Comparison of ENCODE assay signal across 1 cellular context in genomic region chr22:19177164-19178064, GRCh38.
TF ChIP-seq lines count a peak whose summit lies in the region.

No MANE protein-coding gene starts in this region.

TF ChIP-seq in K562, 482 proteins besides CTCF, POLR2A, EP300 and RAD21 (continued from another document and continues in another):
- TF ChIP-seq HOXB6 (CRISPR knock-in tag; IDR thresholded peaks at IDR 0.05; ENCODE audit: borderline replicate concordance) (no peak), ZNF511 (CRISPR knock-in tag; IDR thresholded peaks at IDR 0.05) (no peak), THRB (CRISPR knock-in tag; conservative IDR thresholded peaks at IDR 0.05) (peak; percentile 17; the same call in 1 of the 2 replicates), SIN3A (IDR thresholded peaks at IDR 0.05; ENCODE audit: borderline replicate concordance in 2 of 2, control insufficient read depth in 1 of 2, low read depth in 2 of 2, low read length in 2 of 2) (no peak), ZNF277 (CRISPR knock-in tag; IDR thresholded peaks at IDR 0.05; ENCODE audit: borderline replicate concordance) (no peak), CHD1 (IDR thresholded peaks at IDR 0.05; ENCODE audit: low read length) (peak; percentile 78), RBM14 (IDR thresholded peaks at IDR 0.05; ENCODE audit: borderline replicate concordance, insufficient read depth, low read depth, low read length) (no peak), NCOA1 (IDR thresholded peaks at IDR 0.05; ENCODE audit: low read depth) (no peak), E2F6 (IDR thresholded peaks at IDR 0.05; ENCODE audit: borderline replicate concordance in 1 of 2, extremely low read depth in 1 of 2, insufficient read depth in 1 of 2, insufficient read length in 1 of 2, low read depth in 1 of 2, low read length in 1 of 2, poor library complexity in 1 of 2, severe bottlenecking in 1 of 2) (peak in 1 of 2 experiments; percentile 29), U2AF2 (optimal IDR thresholded peaks at IDR 0.05; ENCODE audit: low read depth, low read length) (no peak), ZFP30 (CRISPR knock-in tag; IDR thresholded peaks at IDR 0.05; ENCODE audit: borderline replicate concordance) (no peak), TBL1XR1 (IDR thresholded peaks at IDR 0.05; ENCODE audit: low read length in 2 of 2) (0 out of 4 replicates have a peak, but pooled peaks of 1 of the 2 experiments have one; percentile 14), TEAD1 (CRISPR knock-in tag; IDR thresholded peaks at IDR 0.05) (0 out of 4 replicates have a peak, but pooled peaks of 1 of the 2 experiments have one; percentile 16), HNRNPL (IDR thresholded peaks at IDR 0.05; ENCODE audit: low read depth, low read length) (peak; percentile 11; the same call in 1 of the 2 replicates), SIX5 (IDR thresholded peaks at IDR 0.05; ENCODE audit: borderline replicate concordance in 1 of 2, insufficient read depth in 1 of 2, low read depth in 1 of 2, low read length in 2 of 2) (0 out of 4 replicates have a peak, but pooled peaks of 1 of the 2 experiments have one; percentile 3), MEF2D (tag; conservative IDR thresholded peaks at IDR 0.05; ENCODE audit: low read depth) (no peak), CHD2 (IDR thresholded peaks at IDR 0.05; ENCODE audit: low read depth, low read length) (0 out of 2 replicates have a peak, but pooled peaks have one; percentile 28), CHCHD3 (CRISPR knock-in tag; IDR thresholded peaks at IDR 0.05) (0 out of 2 replicates have a peak, but pooled peaks have one; percentile 19), ZNF280B (CRISPR knock-in tag; IDR thresholded peaks at IDR 0.05) (0 out of 2 replicates have a peak, but pooled peaks have one; percentile 2), ZBTB40 (IDR thresholded peaks at IDR 0.05) (no peak), ZBTB40 (CRISPR knock-in tag; IDR thresholded peaks at IDR 0.05) (no peak), MCM5 (IDR thresholded peaks at IDR 0.05; ENCODE audit: low read depth) (no peak), CGGBP1 (CRISPR knock-in tag; IDR thresholded peaks at IDR 0.05) (no peak; the same call in 1 of the 2 replicates), SETDB1 (IDR thresholded peaks at IDR 0.05; ENCODE audit: low read length) (peak; percentile 72), NR2C2 (CRISPR knock-in tag; IDR thresholded peaks at IDR 0.05) (no peak), NR2C2 (tag; IDR thresholded peaks at IDR 0.05) (no peak), ZNF696 (CRISPR knock-in tag; conservative IDR thresholded peaks at IDR 0.05) (0 out of 2 replicates have a peak, but pooled peaks have one; percentile 64), KDM5B (IDR thresholded peaks at IDR 0.05; ENCODE audit: insufficient replicate concordance, low read depth, low read length) (peak; percentile 33), BRF1 (IDR thresholded peaks at IDR 0.05; ENCODE audit: borderline replicate concordance, extremely low read depth, insufficient read length) (no peak), RNF219 (CRISPR knock-in tag; IDR thresholded peaks at IDR 0.05) (no peak), PYGO2 (tag; IDR thresholded peaks at IDR 0.05) (no peak), YY1 (IDR thresholded peaks at IDR 0.05; ENCODE audit: borderline replicate concordance in 1 of 3, control insufficient read depth in 1 of 3, extremely low read depth in 1 of 3, insufficient read depth in 3 of 3, insufficient read length in 1 of 3, insufficient replicate concordance in 2 of 3, low read depth in 1 of 3, low read length in 2 of 3) (peak in 1 of 3 experiments; percentile 69), HBP1 (CRISPR knock-in tag; IDR thresholded peaks at IDR 0.05) (no peak), PTRF (tag; IDR thresholded peaks at IDR 0.05) (no peak), TRIM25 (IDR thresholded peaks at IDR 0.05; ENCODE audit: borderline replicate concordance) (no peak), MYC (IDR thresholded peaks at IDR 0.05; ENCODE audit: low read depth, low read length) (no peak), MYC (CRISPR knock-in tag; IDR thresholded peaks at IDR 0.05; ENCODE audit: borderline replicate concordance, low read depth) (peak; percentile 96), SRF (CRISPR knock-in tag; IDR thresholded peaks at IDR 0.05) (peak in 1 of 2 experiments; percentile 7; a peak in 1 of 4 replicates)
